ENCODE assay signal across 12 cellular contexts in the genomic region with DNA sequence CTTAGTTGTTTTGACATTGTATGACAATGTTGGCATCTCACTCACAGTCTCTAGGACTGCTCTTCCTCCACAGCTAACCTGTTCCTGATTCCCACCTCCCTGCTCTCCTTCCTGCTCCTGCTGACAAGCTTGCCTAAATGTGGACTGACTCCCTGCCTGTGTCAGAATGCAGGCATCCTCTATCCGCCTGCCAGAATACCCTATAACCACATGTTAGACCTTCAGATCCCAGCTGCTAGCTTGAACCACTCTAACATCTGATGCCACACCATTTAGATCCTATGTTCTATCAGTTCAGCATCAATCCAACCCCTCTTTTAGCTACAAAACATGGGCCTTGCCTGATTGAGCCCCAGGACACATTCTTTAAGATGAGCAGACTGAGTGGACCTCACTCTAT. TPM values are rescaled to one million over a fixed set of nuclear protein-coding genes. Genes with fewer than 3 reads are reported as not detected.
DNase-seq lines count a peak whose midpoint lies in the region; ATAC-seq, FAIRE-seq and TF ChIP-seq lines count a peak whose summit lies in the region.
"Had no signal": no experiment of that assay in that cellular context is flagged by ENCODE, and none has a peak within 500 bp of the region (broad histone marks: within the 10 kb centered on the region; RNA-seq: fewer than 3 reads in every experiment).

No MANE protein-coding gene starts in this region.

- no peaks in the 10 kb centered on the region for H3K9me3 Mint-ChIP-seq in activated CD4-positive, alpha-beta memory T cell treated with anti-CD3 and anti-CD28 coated beads for 36 hours

- H3K27ac Mint-ChIP-seq in activated CD4-positive, alpha-beta memory T cell treated with anti-CD3 and anti-CD28 coated beads for 36 hours: no peak overlapping the region

- H3K27me3 Mint-ChIP-seq in activated CD4-positive, alpha-beta memory T cell treated with anti-CD3 and anti-CD28 coated beads for 36 hours: peaks cover 14% of the 10 kb centered on the region

- H3K4me3 Mint-ChIP-seq in activated CD4-positive, alpha-beta memory T cell treated with anti-CD3 and anti-CD28 coated beads for 36 hours: no peak overlapping the region

- FAIRE-seq in urothelium cell line (lab: Jason Lieb, UNC): peak; percentile 73
- FAIRE-seq: pancreas had no signal

- CTCF ChIA-PET in activated CD4-positive, alpha-beta memory T cell treated with anti-CD3 and anti-CD28 coated beads for 36 hours (lab: Charles Lee): interaction anchor here (1.1 kb wide), 1 partner anchor 14 kb away, joined by 4 read pairs; no protein-coding TSS in a partner anchor

- no peak for ATAC-seq in SK-N-SH treated with all-trans-retinoic acid at 6 μM for 48 hours

- DNase-seq in astrocyte of the hippocampus (ENCODE audit: low read depth, low spot score) (peak; percentile 8), foreskin melanocyte (peak; percentile 61), myocyte (ENCODE audit: low read depth) (peak; percentile 92), urothelium cell line (ENCODE audit: low spot score) (no peak), kidney glomerular epithelial cell (lab: John Stamatoyannopoulos, UW) (no peak)
- no peak for DNase-seq in activated CD4-positive, alpha-beta memory T cell treated with anti-CD3 and anti-CD28 coated beads for 36 hours
- DNase-seq: activated CD8-positive, alpha-beta memory T cell treated with anti-CD3 and anti-CD28 coated beads for 24 hours; activated effector memory CD4-positive, alpha-beta T cell treated with Interleukin-2 at 50 U/mL for 16 hours; pancreas; SK-N-SH; thyroid gland had no signal

- POLR2A ChIA-PET in activated CD4-positive, alpha-beta memory T cell treated with anti-CD3 and anti-CD28 coated beads for 36 hours (lab: Charles Lee): no interaction called here

- intact Hi-C loops in activated CD4-positive, alpha-beta memory T cell treated with anti-CD3 and anti-CD28 coated beads for 36 hours (cut with micrococcal nuclease): no loop called here

- H3K36me3 Mint-ChIP-seq in activated CD4-positive, alpha-beta memory T cell treated with anti-CD3 and anti-CD28 coated beads for 36 hours: no peaks in the 10 kb centered on the region

- no peaks in the 10 kb centered on the region for H3K4me1 Mint-ChIP-seq in activated CD4-positive, alpha-beta memory T cell treated with anti-CD3 and anti-CD28 coated beads for 36 hours (ENCODE audit: low read depth)

TF ChIP-seq in SK-N-SH treated with all-trans-retinoic acid at 6 μM for 48 hours, 23 proteins besides CTCF, POLR2A, EP300 and RAD21:
- no peak for TF ChIP-seq ZNF8 (CRISPR knock-in tag; IDR thresholded peaks at IDR 0.05)
- no peak for TF ChIP-seq ZNF70 (CRISPR knock-in tag; IDR thresholded peaks at IDR 0.05)
- TF ChIP-seq BACH2 (CRISPR knock-in tag; IDR thresholded peaks at IDR 0.05; ENCODE audit: borderline replicate concordance): no peak
- no peak for TF ChIP-seq ARNTL (CRISPR knock-in tag; IDR thresholded peaks at IDR 0.05; ENCODE audit: borderline replicate concordance, low read depth)
- TF ChIP-seq, protein P1, sequence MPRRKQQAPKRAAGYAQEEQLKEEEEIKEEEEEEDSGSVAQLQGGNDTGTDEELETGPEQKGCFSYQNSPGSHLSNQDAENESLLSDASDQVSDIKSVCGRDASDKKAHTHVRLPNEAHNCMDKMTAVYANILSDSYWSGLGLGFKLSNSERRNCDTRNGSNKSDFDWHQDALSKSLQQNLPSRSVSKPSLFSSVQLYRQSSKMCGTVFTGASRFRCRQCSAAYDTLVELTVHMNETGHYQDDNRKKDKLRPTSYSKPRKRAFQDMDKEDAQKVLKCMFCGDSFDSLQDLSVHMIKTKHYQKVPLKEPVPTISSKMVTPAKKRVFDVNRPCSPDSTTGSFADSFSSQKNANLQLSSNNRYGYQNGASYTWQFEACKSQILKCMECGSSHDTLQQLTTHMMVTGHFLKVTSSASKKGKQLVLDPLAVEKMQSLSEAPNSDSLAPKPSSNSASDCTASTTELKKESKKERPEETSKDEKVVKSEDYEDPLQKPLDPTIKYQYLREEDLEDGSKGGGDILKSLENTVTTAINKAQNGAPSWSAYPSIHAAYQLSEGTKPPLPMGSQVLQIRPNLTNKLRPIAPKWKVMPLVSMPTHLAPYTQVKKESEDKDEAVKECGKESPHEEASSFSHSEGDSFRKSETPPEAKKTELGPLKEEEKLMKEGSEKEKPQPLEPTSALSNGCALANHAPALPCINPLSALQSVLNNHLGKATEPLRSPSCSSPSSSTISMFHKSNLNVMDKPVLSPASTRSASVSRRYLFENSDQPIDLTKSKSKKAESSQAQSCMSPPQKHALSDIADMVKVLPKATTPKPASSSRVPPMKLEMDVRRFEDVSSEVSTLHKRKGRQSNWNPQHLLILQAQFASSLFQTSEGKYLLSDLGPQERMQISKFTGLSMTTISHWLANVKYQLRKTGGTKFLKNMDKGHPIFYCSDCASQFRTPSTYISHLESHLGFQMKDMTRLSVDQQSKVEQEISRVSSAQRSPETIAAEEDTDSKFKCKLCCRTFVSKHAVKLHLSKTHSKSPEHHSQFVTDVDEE (CRISPR knock-in tag; IDR thresholded peaks at IDR 0.05): no peak
- TF ChIP-seq ZNF565 (CRISPR knock-in tag; conservative IDR thresholded peaks at IDR 0.05; ENCODE audit: low read depth): no peak
- no peak for TF ChIP-seq OSR1 (CRISPR knock-in tag; IDR thresholded peaks at IDR 0.05)

RNA-seq across cellular contexts. Expression of a gene that starts 12.2 kb away (rescaled TPM):
- 41.5 and 46.7 TPM in 2 replicates for total RNA-seq in myocyte
- polyA plus RNA-seq in myocyte (2012): 2.8 TPM
- total RNA-seq in activated CD4-positive, alpha-beta memory T cell treated with anti-CD3 and anti-CD28 coated beads for 36 hours: not detected

Comparison
In these comparisons a context has a peak if more than half of its experiments do, and no peak if none do; other contexts are left out.
1. DNase-seq: peak in astrocyte of the hippocampus (single experiment), foreskin melanocyte (single experiment) and myocyte (single experiment); none in urothelium cell line (single experiment), activated CD4-positive, alpha-beta memory T cell treated with anti-CD3 and anti-CD28 coated beads for 36 hours (single experiment) and kidney glomerular epithelial cell (single experiment).
2. RNA of a gene that starts 12.2 kb away (total RNA-seq): 41.5 to 46.7 TPM in myocyte; not detected in activated CD4-positive, alpha-beta memory T cell treated with anti-CD3 and anti-CD28 coated beads for 36 hours; every median in the first group is over 10 times any median in the second.